Comparison of ENCODE assay signal across 21 cellular contexts in the genomic region with DNA sequence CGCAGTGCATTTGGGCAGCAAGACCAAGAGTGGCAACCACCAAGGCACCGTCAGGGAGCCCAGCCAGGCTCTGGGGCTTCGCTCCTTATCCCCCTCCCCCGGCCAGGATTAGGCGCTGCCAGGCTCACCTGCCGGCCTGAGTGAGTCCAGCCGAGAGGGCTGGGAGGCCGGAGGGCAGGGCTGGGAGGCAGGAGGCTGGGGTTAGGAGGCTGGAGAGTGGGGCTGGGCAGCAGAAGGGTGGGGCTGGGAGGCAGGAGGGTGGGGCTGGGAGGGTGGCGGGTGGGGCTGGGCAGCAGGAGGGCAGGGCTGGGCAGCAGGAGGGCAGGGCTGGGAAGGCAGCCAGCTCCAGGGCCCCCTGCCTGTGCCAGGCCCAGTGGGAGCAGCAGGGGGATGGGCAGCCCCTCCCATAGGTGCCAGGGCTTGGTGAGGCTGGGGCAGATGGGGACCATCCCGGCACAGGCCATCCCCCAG.
A peak's percentile ranks its signal among the peaks of the same experiment; 100 is the strongest.
DNase-seq lines count a peak whose midpoint lies in the region; ATAC-seq and TF ChIP-seq lines count a peak whose summit lies in the region.
"Had no signal": no experiment of that assay in that cellular context is flagged by ENCODE, and none has a peak within 500 bp of the region (broad histone marks: within the 10 kb centered on the region; RNA-seq: fewer than 3 reads in every experiment).

No MANE protein-coding gene starts in this region.

- no peak overlapping the region for H3K4me3 Mint-ChIP-seq in neural progenitor cell
- H3K4me3 Mint-ChIP-seq: activated CD4-positive, alpha-beta T cell treated with anti-CD3 and anti-CD28 coated beads, Interleukin-2, amount 10 ng/mL, durations not matched to agents 24 days and 14 days; activated naive CD4-positive, alpha-beta T cell treated with anti-CD3 and anti-CD28 coated beads, Interleukin-2, amount 50 U/mL, for 24 hours; brain; CD4-positive, CD25-positive, alpha-beta regulatory T cell; H9 had no signal

- H4K20me1 ChIP-seq in neural progenitor cell (ENCODE audit: low read depth) = no peaks in the 10 kb centered on the region

- peaks cover 2% of the 10 kb centered on the region for H3K9me3 Mint-ChIP-seq in neural progenitor cell
- H3K9me3 Mint-ChIP-seq: activated CD4-positive, alpha-beta T cell treated with anti-CD3 and anti-CD28 coated beads, Interleukin-2, amount 10 ng/mL, durations not matched to agents 24 days and 14 days had no signal

- H3K27ac Mint-ChIP-seq in neural progenitor cell = no peak overlapping the region
- H3K27ac Mint-ChIP-seq: activated CD4-positive, alpha-beta T cell treated with anti-CD3 and anti-CD28 coated beads, Interleukin-2, amount 10 ng/mL, durations not matched to agents 24 days and 14 days; activated naive CD4-positive, alpha-beta T cell treated with anti-CD3 and anti-CD28 coated beads, Interleukin-2, amount 50 U/mL, for 24 hours; brain; CD4-positive, CD25-positive, alpha-beta regulatory T cell; H9 had no signal

- H3K36me3 Mint-ChIP-seq in neural progenitor cell = no peaks in the 10 kb centered on the region
- H3K36me3 Mint-ChIP-seq: activated naive CD4-positive, alpha-beta T cell treated with anti-CD3 and anti-CD28 coated beads, Interleukin-2, amount 50 U/mL, for 24 hours; brain; CD4-positive, CD25-positive, alpha-beta regulatory T cell had no signal

- peak overlapping the region; percentile 49; the same call in 1 of the 2 replicates for H3K27ac ChIP-seq in RWPE1
- no peak overlapping the region for H3K27ac ChIP-seq in neural progenitor cell
- H3K27ac ChIP-seq: sigmoid colon had no signal

- H3K27me3 Mint-ChIP-seq in neural progenitor cell (ENCODE audit: insufficient read depth, low read depth) = peaks cover 14% of the 10 kb centered on the region

- H3F3A ChIP-seq in neural progenitor cell (ENCODE audit: low read depth) = no peaks in the 10 kb centered on the region

- POLR2A ChIA-PET in RWPE1 (lab: Yijun Ruan, JAX; ENCODE audit: low non-redundant PET) = no interaction called here

- H3K9me3 ChIP-seq in neural progenitor cell (ENCODE audit: low read depth) = no peaks in the 10 kb centered on the region
- H3K9me3 ChIP-seq: sigmoid colon had no signal

- no peak overlapping the region for H2AFZ ChIP-seq in neural progenitor cell (replicated peaks)

- DNase-seq in NCI-H1092 treated with DMSO at 0.1 percent for 48 hours (lab: John Stamatoyannopoulos, UW) = peak; percentile 38
- no peak for DNase-seq in NCI-H1092 (lab: John Stamatoyannopoulos, UW)
- DNase-seq in NCI-H1105 (lab: John Stamatoyannopoulos, UW) = peak; percentile 22
- no peak for DNase-seq in RWPE1 (ENCODE audit: low spot score)
- peak; percentile 38 for DNase-seq in neural progenitor cell (ENCODE audit: low spot score)
- DNase-seq in stimulated activated CD4-positive, alpha-beta T cell treated with anti-CD3 and anti-CD28 coated beads, Interleukin-1b, Interleukin-23, amount 100 ng/mL, for 48 hours = no peak
- DNase-seq in NAMALWA (ENCODE audit: low spot score) = no peak
- DNase-seq: activated CD4-positive, alpha-beta T cell treated with anti-CD3 and anti-CD28 coated beads, Interleukin-2, amount 10 ng/mL, durations not matched to agents 24 days and 14 days; activated T-cell treated with anti-CD3 and anti-CD28 coated beads for 4 hours; CD4-positive, CD25-positive, alpha-beta regulatory T cell; effector CD4-positive, alpha-beta T cell; H9; kidney glomerular epithelial cell; nucleus accumbens; SHP77 treated with DMSO at 0.1 percent for 48 hours; sigmoid colon; stimulated activated CD4-positive, alpha-beta T cell treated with anti-CD3 and anti-CD28 coated beads, Interleukin-2, amount 100 ng/mL, for 48 hours; T1000 had no signal

- H3K4me1 Mint-ChIP-seq in neural progenitor cell = peaks cover 21% of the 10 kb centered on the region
- H3K4me1 Mint-ChIP-seq: activated CD4-positive, alpha-beta T cell treated with anti-CD3 and anti-CD28 coated beads, Interleukin-2, amount 10 ng/mL, durations not matched to agents 24 days and 14 days; activated naive CD4-positive, alpha-beta T cell treated with anti-CD3 and anti-CD28 coated beads, Interleukin-2, amount 50 U/mL, for 24 hours; CD4-positive, CD25-positive, alpha-beta regulatory T cell had no signal

- H3K4me3 ChIP-seq in neural progenitor cell = no peak overlapping the region
- H3K4me3 ChIP-seq: sigmoid colon had no signal

- H3K4me2 ChIP-seq in neural progenitor cell = no peak overlapping the region

- H3K79me2 ChIP-seq in neural progenitor cell (ENCODE audit: low read depth) = no peaks in the 10 kb centered on the region

- no peaks in the 10 kb centered on the region for H3K27me3 ChIP-seq in neural progenitor cell

- H3K4me1 ChIP-seq in neural progenitor cell = peaks cover 11% of the 10 kb centered on the region

- no peak for ATAC-seq in HG03469 (IDR thresholded peaks at IDR 0.05; ENCODE audit: unreplicated experiment)

- CTCF ChIA-PET in RWPE1 (lab: Yijun Ruan, JAX) = no interaction called here

- H3K36me3 ChIP-seq in neural progenitor cell = no peaks in the 10 kb centered on the region
- H3K36me3 ChIP-seq: sigmoid colon had no signal

- no peak for TF ChIP-seq CTCF in RWPE1 (conservative IDR thresholded peaks at IDR 0.05; ENCODE audit: low read depth)
- TF ChIP-seq CTCF in neural progenitor cell (IDR thresholded peaks at IDR 0.05) = no peak

- H3K9ac ChIP-seq in neural progenitor cell = no peak overlapping the region

Comparison
In these comparisons a context has a peak if more than half of its experiments do, and no peak if none do; other contexts are left out.
1. DNase-seq: peak in NCI-H1092 treated with DMSO at 0.1 percent for 48 hours (single experiment), NCI-H1105 (single experiment) and neural progenitor cell (single experiment); none in NCI-H1092 (single experiment), RWPE1 (single experiment), stimulated activated CD4-positive, alpha-beta T cell treated with anti-CD3 and anti-CD28 coated beads, Interleukin-1b, Interleukin-23, amount 100 ng/mL, for 48 hours (single experiment) and NAMALWA (single experiment).